In genomic region chr10:3869036-3869435, GRCh38 we compare ENCODE assay signal across 16 cellular contexts.
DNase-seq lines count a peak whose midpoint lies in the region; ATAC-seq and TF ChIP-seq lines count a peak whose summit lies in the region.
"Had no signal": no experiment of that assay in that cellular context is flagged by ENCODE, and none has a peak within 500 bp of the region (broad histone marks: within the 10 kb centered on the region; RNA-seq: fewer than 3 reads in every experiment).

No MANE protein-coding gene starts in this region.

- no peaks in the 10 kb centered on the region for H3K27me3 ChIP-seq in CD4-positive, CD25-positive, alpha-beta regulatory T cell (ENCODE audit: control insufficient read depth, insufficient read depth, low read length)
- no peaks in the 10 kb centered on the region for H3K27me3 ChIP-seq in left lung
- no peaks in the 10 kb centered on the region for H3K27me3 ChIP-seq in brain microvascular endothelial cell (replicated peaks)
- H3K27me3 ChIP-seq: BLaER1, SJCRH30 had no signal

- H3K4me1 ChIP-seq in CD4-positive, CD25-positive, alpha-beta regulatory T cell (ENCODE audit: control insufficient read depth, insufficient read depth, low read length, poor library complexity, severe bottlenecking) = peaks cover 45% of the 10 kb centered on the region
- peaks cover 7 to 17% of the 10 kb centered on the region in 2 donors for H3K4me1 ChIP-seq in left lung
- H3K4me1 ChIP-seq: HAP-1, SJCRH30 had no signal

- H3K4me3 ChIP-seq in CD4-positive, CD25-positive, alpha-beta regulatory T cell (ENCODE audit: low read depth, low read length) = no peak overlapping the region
- H3K4me3 ChIP-seq in left lung (no peak overlapping the region), brain microvascular endothelial cell (ENCODE audit: low read depth, low read length) (no peak overlapping the region)
- H3K4me3 ChIP-seq: BLaER1, HAP-1, SJCRH30, smooth muscle cell had no signal

- in situ Hi-C loops in brain microvascular endothelial cell (cut with HindIII; ENCODE audit: low pct_ligation_motif_present, low sequenced_read_pairs) = no loop called here

- H3K9me3 ChIP-seq in CD4-positive, CD25-positive, alpha-beta regulatory T cell (ENCODE audit: control insufficient read depth in 2 of 2, low read length in 2 of 2) = no peaks in the 10 kb centered on the region
- H3K9me3 ChIP-seq in left lung = no peaks in the 10 kb centered on the region
- H3K9me3 ChIP-seq: BLaER1, HAP-1, SJCRH30 had no signal

- peaks cover 5% of the 10 kb centered on the region for H3K27me3 Mint-ChIP-seq in CD4-positive, CD25-positive, alpha-beta regulatory T cell
- no peaks in the 10 kb centered on the region for H3K27me3 Mint-ChIP-seq in IgD-negative memory B cell
- H3K27me3 Mint-ChIP-seq: naive thymus-derived CD8-positive, alpha-beta T cell had no signal

- TF ChIP-seq CTCF in left lung (IDR thresholded peaks at IDR 0.05) = no peak
- TF ChIP-seq CTCF in brain microvascular endothelial cell (IDR thresholded peaks at IDR 0.05; ENCODE audit: low read depth, low read length, missing control alignments) = no peak

- H3K9me3 Mint-ChIP-seq in CD4-positive, CD25-positive, alpha-beta regulatory T cell = no peaks in the 10 kb centered on the region
- peaks cover 0 to 2% (median 0%) of the 10 kb centered on the region in 3 donors for H3K9me3 Mint-ChIP-seq in IgD-negative memory B cell
- H3K9me3 Mint-ChIP-seq: naive thymus-derived CD8-positive, alpha-beta T cell had no signal

- no peak overlapping the region for H3K27ac ChIP-seq in CD4-positive, CD25-positive, alpha-beta regulatory T cell (ENCODE audit: insufficient read depth, low read length, poor library complexity, severe bottlenecking)
- H3K27ac ChIP-seq in left lung = peak overlapping the region in 1 of 2 donors; percentile 24
- no peak overlapping the region for H3K27ac ChIP-seq in brain microvascular endothelial cell
- H3K27ac ChIP-seq: BLaER1, SJCRH30, WERI-Rb-1 had no signal

- intact Hi-C loops in left lung (cut with DNase I) = no loop called here

- no peak for DNase-seq in CD4-positive, CD25-positive, alpha-beta regulatory T cell
- DNase-seq in left lung = no peak
- DNase-seq in NCI-H2107 treated with DMSO at 0.1 percent for 48 hours (lab: John Stamatoyannopoulos, UW; ENCODE audit: unreplicated experiment) = no peak
- DNase-seq in putamen (ENCODE audit: low spot score) = no peak
- DNase-seq in brain microvascular endothelial cell = no peak
- DNase-seq in T-helper 9 cell = no peak
- DNase-seq: MV-4-11; naive thymus-derived CD8-positive, alpha-beta T cell; NCI-H510A treated with DMSO at 0.1 percent for 48 hours; SJCRH30; WERI-Rb-1 had no signal

- peaks cover 37 to 67% (median 53%) of the 10 kb centered on the region in 4 donors for H3K4me1 Mint-ChIP-seq in CD4-positive, CD25-positive, alpha-beta regulatory T cell
- peaks cover 38 to 46% (median 41%) of the 10 kb centered on the region in 3 donors for H3K4me1 Mint-ChIP-seq in IgD-negative memory B cell

- no peak for ATAC-seq in CD4-positive, CD25-positive, alpha-beta regulatory T cell (ENCODE audit: low read depth in 2 of 2)
- ATAC-seq in GM19023 (IDR thresholded peaks at IDR 0.05; ENCODE audit: unreplicated experiment) = peak; percentile 43
- ATAC-seq in left lung = peak; percentile 52
- ATAC-seq: naive thymus-derived CD8-positive, alpha-beta T cell had no signal

- H3K27ac Mint-ChIP-seq in CD4-positive, CD25-positive, alpha-beta regulatory T cell = peak overlapping the region; percentile 18 to 92 (median 79)
- peak overlapping the region in 2 of 3 donors; percentile 15 to 92 for H3K27ac Mint-ChIP-seq in IgD-negative memory B cell

- no peak overlapping the region for H3K4me3 Mint-ChIP-seq in CD4-positive, CD25-positive, alpha-beta regulatory T cell
- no peak overlapping the region for H3K4me3 Mint-ChIP-seq in IgD-negative memory B cell
- H3K4me3 Mint-ChIP-seq: naive thymus-derived CD8-positive, alpha-beta T cell had no signal

- no peaks in the 10 kb centered on the region for H3K36me3 Mint-ChIP-seq in CD4-positive, CD25-positive, alpha-beta regulatory T cell
- H3K36me3 Mint-ChIP-seq in IgD-negative memory B cell = no peaks in the 10 kb centered on the region
- H3K36me3 Mint-ChIP-seq: naive thymus-derived CD8-positive, alpha-beta T cell had no signal

- H3K36me3 ChIP-seq in CD4-positive, CD25-positive, alpha-beta regulatory T cell (ENCODE audit: control insufficient read depth, insufficient read depth, low read length) = no peaks in the 10 kb centered on the region
- no peaks in the 10 kb centered on the region for H3K36me3 ChIP-seq in left lung
- H3K36me3 ChIP-seq in brain microvascular endothelial cell (replicated peaks) = no peaks in the 10 kb centered on the region
- H3K36me3 ChIP-seq: BLaER1, HAP-1, SJCRH30, WERI-Rb-1 had no signal

Comparison
In these comparisons a context has a peak if more than half of its experiments do, and no peak if none do; other contexts are left out.
1. ATAC-seq: peak in GM19023 (single experiment) and left lung (single experiment); none in CD4-positive, CD25-positive, alpha-beta regulatory T cell (0 of 2).